1 cellular context compared by ENCODE assay signal in the genomic region with DNA sequence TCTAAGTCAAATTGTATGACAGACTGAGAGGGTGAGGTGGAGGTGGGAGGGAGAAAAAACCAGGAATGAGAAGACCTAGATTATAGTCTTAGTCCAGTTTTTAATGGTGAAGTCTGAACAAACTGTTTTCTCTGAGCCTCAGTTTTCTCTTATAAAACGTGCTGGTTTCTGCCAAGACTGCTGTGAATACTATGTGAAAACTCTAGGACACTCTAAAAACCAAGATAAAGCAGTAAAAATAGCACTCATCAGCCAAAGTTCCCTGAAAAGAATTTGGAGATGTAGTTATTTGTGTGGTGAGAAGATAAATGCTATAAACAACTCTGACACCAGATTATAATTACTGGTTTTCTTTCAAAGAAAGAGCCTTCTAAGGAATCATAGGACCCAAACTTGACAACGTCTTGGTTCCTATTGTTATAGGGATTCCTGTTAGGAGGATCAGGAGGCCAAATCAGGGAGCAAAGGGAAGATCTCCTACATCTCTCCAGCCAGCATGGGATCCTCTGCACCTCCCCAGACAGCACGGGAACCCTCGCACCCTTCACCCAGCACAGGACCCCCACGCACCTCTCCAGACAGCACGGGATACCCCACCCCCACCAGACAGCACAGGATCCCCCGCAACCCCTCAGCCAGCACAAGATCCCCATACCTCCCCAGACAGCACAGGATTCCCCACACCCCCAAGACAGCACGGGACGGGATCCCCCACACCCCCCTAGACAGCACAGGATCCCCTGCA.
TF ChIP-seq lines count a peak whose summit lies in the region.

No MANE protein-coding gene starts in this region.

TF ChIP-seq in GM23338, 12 proteins besides CTCF, POLR2A, EP300 and RAD21:
- TF ChIP-seq REST (IDR thresholded peaks at IDR 0.05; ENCODE audit: unreplicated experiment) (no peak), NANOG (IDR thresholded peaks at IDR 0.05; ENCODE audit: borderline replicate concordance) (no peak), JUNB (IDR thresholded peaks at IDR 0.05; ENCODE audit: unreplicated experiment) (no peak), ETS1 (IDR thresholded peaks at IDR 0.05) (no peak), EZH2 (IDR thresholded peaks at IDR 0.05; ENCODE audit: low read depth, unreplicated experiment) (no peak), ZNF462 (CRISPR knock-in tag; IDR thresholded peaks at IDR 0.05) (no peak), EZH2phosphoT487 (IDR thresholded peaks at IDR 0.05; ENCODE audit: unreplicated experiment) (no peak), POLR2AphosphoS5 (IDR thresholded peaks at IDR 0.05; ENCODE audit: low read depth) (no peak)
